ENCODE assay signal across 18 cellular contexts in the genomic region with DNA sequence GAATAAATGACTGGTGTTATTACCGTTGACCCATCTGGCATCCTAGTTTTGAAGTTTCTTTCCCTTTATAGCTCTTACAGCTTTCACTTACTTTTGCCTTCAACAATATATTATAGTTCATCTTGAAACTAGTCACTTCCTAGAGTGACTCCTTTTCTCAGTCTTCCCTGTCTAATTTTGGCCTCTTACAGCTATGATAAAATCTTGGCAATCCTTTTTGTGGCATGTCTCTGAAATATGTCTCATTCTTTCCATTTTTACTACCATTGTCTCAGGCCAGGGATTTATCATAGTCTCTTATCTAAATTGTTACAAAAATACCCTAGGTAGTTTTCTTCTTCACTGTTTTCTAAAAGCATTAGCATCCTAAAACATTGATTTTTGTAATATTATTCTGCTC.
"Had no signal": no experiment of that assay in that cellular context is flagged by ENCODE, and none has a peak within 500 bp of the region (broad histone marks: within the 10 kb centered on the region; RNA-seq: fewer than 3 reads in every experiment).

No MANE protein-coding gene starts in this region.

- H3K27ac ChIP-seq: cardiac muscle cell, gastrocnemius medialis, right atrium auricular region, skin epidermis, suprapubic skin, upper lobe of left lung, VCaP had no signal

- H3K36me3 ChIP-seq: cardiac muscle cell, gastrocnemius medialis, right atrium auricular region, suprapubic skin, upper lobe of left lung had no signal

- DNase-seq: activated CD4-positive, alpha-beta T cell treated with anti-CD3 and anti-CD28 coated beads, Interleukin-2, amount 50 U/mL, for 1 hour; activated CD4-positive, CD25-positive, alpha-beta regulatory T cell treated with anti-CD3 and anti-CD28 coated beads, Interleukin-2, amount 50 U/mL, for 72 hours; activated CD8-positive, alpha-beta memory T cell treated with anti-CD3 and anti-CD28 coated beads, Interleukin-2, amount 50 U/mL, for 4 hours; activated effector memory CD4-positive, alpha-beta T cell treated with Interleukin-2 at 50 U/mL for 16 hours; activated naive CD4-positive, alpha-beta T cell treated with anti-CD3 and anti-CD28 coated beads, Interleukin-2, amount 50 U/mL, for 16 hours; activated T-cell treated with anti-CD3 and anti-CD28 coated beads, Interleukin-2, amount 50 U/mL, for 4 hours; effector memory CD8-positive, alpha-beta T cell; gastrocnemius medialis; head of caudate nucleus; left ventricle myocardium superior; naive B cell; T-helper 2 cell; upper lobe of left lung had no signal

- ATAC-seq: activated T-cell treated with anti-CD3 and anti-CD28 coated beads, Interleukin-2, amount 50 U/mL, for 4 hours; effector memory CD8-positive, alpha-beta T cell; gastrocnemius medialis; left ventricle myocardium superior had no signal

- H3K27me3 ChIP-seq: cardiac muscle cell, gastrocnemius medialis, right atrium auricular region, suprapubic skin, upper lobe of left lung had no signal

- H3K4me1 ChIP-seq: gastrocnemius medialis, right atrium auricular region, suprapubic skin, upper lobe of left lung had no signal

- H3K4me3 ChIP-seq: cardiac muscle cell, gastrocnemius medialis, right atrium auricular region, skin epidermis, suprapubic skin, upper lobe of left lung had no signal

- H3K9me3 ChIP-seq: gastrocnemius medialis, suprapubic skin, upper lobe of left lung had no signal
